18 cellular contexts compared by ENCODE assay signal in the genomic region with DNA sequence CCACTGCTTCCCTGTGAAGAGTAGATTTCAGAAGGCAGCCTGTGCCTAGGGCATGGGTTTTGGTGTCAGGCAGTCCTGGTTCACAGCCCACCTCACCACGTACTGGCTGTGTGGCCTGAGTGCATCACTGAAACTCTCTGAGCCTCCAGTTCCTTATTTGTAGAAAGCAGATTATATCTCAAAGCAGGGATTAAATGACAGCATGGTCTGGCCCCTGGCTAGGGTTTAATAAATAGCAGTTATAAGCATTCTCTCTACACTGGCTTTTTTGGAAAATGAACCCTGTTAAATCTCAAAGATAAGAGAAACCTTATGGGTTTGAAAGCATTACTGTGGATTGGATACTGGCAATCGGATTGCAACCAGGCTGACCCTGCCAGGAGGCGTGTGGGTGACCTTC. TPM values are rescaled to one million over a fixed set of nuclear protein-coding genes. Genes with fewer than 3 reads are reported as not detected.
"Had no signal": no experiment of that assay in that cellular context is flagged by ENCODE, and none has a peak within 500 bp of the region (broad histone marks: within the 10 kb centered on the region; RNA-seq: fewer than 3 reads in every experiment).

No MANE protein-coding gene starts in this region.

- H3K27ac ChIP-seq: ovary, uterus had no signal

- H3K9me3 ChIP-seq: mucosa of descending colon, ovary, thyroid gland, uterus had no signal

- H3K27me3 ChIP-seq: ovary, thyroid gland, uterus had no signal

- H3K4me3 ChIP-seq: mucosa of descending colon, ovary, thyroid gland, uterus had no signal

- ATAC-seq: left lobe of liver, mucosa of descending colon had no signal

- H3K36me3 ChIP-seq: ovary, thyroid gland, uterus had no signal

- FAIRE-seq: astrocyte, islet of Langerhans had no signal

- DNase-seq: activated CD4-positive, alpha-beta T cell treated with anti-CD3 and anti-CD28 coated beads for 4 hours; activated CD8-positive, alpha-beta T cell treated with anti-CD3 and anti-CD28 coated beads for 36 hours; activated naive CD4-positive, alpha-beta T cell treated with Interleukin-2 at 50 U/mL for 16 hours; activated T-cell treated with anti-CD3 and anti-CD28 coated beads, Interleukin-2, amount 50 U/mL, for 72 hours; endodermal cell; mucosa of descending colon; naive thymus-derived CD4-positive, alpha-beta T cell; ovary; stimulated activated CD4-positive, alpha-beta T cell treated with anti-CD3 and anti-CD28 coated beads, Interleukin-12 subunit alpha, Interleukin-12 subunit beta, amount 100 ng/mL, for 4 hours; stimulated activated CD4-positive, alpha-beta T cell treated with anti-CD3 and anti-CD28 coated beads, Interleukin-2, amount 100 ng/mL, for 24 hours; T-helper 17 cell; uterus had no signal

RNA-seq across cellular contexts. Expression of a gene that starts 2.9 kb away (rescaled TPM):
- total RNA-seq: activated CD8-positive, alpha-beta T cell treated with anti-CD3 and anti-CD28 coated beads for 36 hours; astrocyte; endodermal cell; naive thymus-derived CD4-positive, alpha-beta T cell; T-helper 17 cell had no signal
- polyA plus RNA-seq: naive thymus-derived CD4-positive, alpha-beta T cell had no signal

RNA-seq across cellular contexts. Expression of a gene that starts 8.9 kb away (rescaled TPM):
- total RNA-seq: activated CD8-positive, alpha-beta T cell treated with anti-CD3 and anti-CD28 coated beads for 36 hours; astrocyte; endodermal cell; T-helper 17 cell had no signal
- polyA plus RNA-seq: naive thymus-derived CD4-positive, alpha-beta T cell had no signal

RNA-seq across cellular contexts. Expression of a gene that starts 22.2 kb away (rescaled TPM):
- total RNA-seq: activated CD8-positive, alpha-beta T cell treated with anti-CD3 and anti-CD28 coated beads for 36 hours; activated T-cell treated with anti-CD3 and anti-CD28 coated beads, Interleukin-2, amount 50 U/mL, for 72 hours; astrocyte; dermis microvascular lymphatic vessel endothelial cell; endodermal cell; epithelial cell of proximal tubule; mucosa of descending colon; naive thymus-derived CD4-positive, alpha-beta T cell; ovary; T-helper 17 cell; thyroid gland; uterus had no signal
- polyA plus RNA-seq: naive thymus-derived CD4-positive, alpha-beta T cell; ovary had no signal
